6 cellular contexts compared by ENCODE assay signal in genomic region chr3:130348258-130348657, GRCh38. TPM values are rescaled to one million over a fixed set of nuclear protein-coding genes. Genes with fewer than 3 reads are reported as not detected.
"Had no signal": no experiment of that assay in that cellular context is flagged by ENCODE, and none has a peak within 500 bp of the region (broad histone marks: within the 10 kb centered on the region; RNA-seq: fewer than 3 reads in every experiment).

No MANE protein-coding gene starts in this region.

RNA-seq across cellular contexts. Expression of gene COL6A5, which starts 2.8 kb away (rescaled TPM):
- total RNA-seq: subcutaneous adipose tissue, thoracic aorta, tibial nerve, transverse colon, ureter, vagina had no signal
